ENCODE assay signal across 16 cellular contexts in the genomic region with DNA sequence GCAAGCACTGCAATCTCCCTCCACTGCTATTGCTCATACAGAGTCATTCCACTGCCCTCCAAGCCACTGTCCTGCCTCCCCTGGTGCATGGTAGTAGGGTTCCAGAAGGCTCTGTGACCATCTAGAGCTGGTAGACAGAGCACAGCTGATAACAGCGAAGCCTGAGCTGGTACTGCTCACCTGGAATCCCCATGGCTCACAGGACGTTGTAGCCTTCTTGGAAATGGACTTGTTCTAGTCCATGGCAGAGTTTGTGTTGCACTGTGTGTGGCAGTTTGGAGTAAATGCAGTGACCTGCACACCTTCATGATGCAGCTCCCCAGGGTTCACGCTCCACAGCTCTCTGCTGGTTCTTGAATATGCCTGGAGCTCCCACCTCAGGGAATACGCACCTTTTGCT.
DNase-seq lines count a peak whose midpoint lies in the region; ATAC-seq and TF ChIP-seq lines count a peak whose summit lies in the region.
"Had no signal": no experiment of that assay in that cellular context is flagged by ENCODE, and none has a peak within 500 bp of the region (broad histone marks: within the 10 kb centered on the region; RNA-seq: fewer than 3 reads in every experiment).

No MANE protein-coding gene starts in this region.

- intact Hi-C loops in ascending aorta (cut with DNase I) = loop anchor here (5.0 to 10.0 kb wide), 3 partner anchors 62 to 172 kb away; a partner anchor contains a TSS
- intact Hi-C loops in posterior vena cava (cut with DNase I) = no loop called here
- intact Hi-C loops in upper lobe of right lung (cut with DNase I) = no loop called here

- H3K27me3 ChIP-seq in ascending aorta (no peaks in the 10 kb centered on the region), hepatocyte (no peaks in the 10 kb centered on the region), upper lobe of right lung (no peaks in the 10 kb centered on the region)
- H3K27me3 ChIP-seq: BLaER1 had no signal

- no peak for DNase-seq in ascending aorta (ENCODE audit: low spot score in 2 of 2)
- no peak for DNase-seq in hepatocyte (ENCODE audit: low spot score)
- peak; percentile 59 for DNase-seq in posterior vena cava (ENCODE audit: low spot score)
- no peak for DNase-seq in upper lobe of right lung
- no peak for DNase-seq in retina
- DNase-seq in caudate nucleus (lab: John Stamatoyannopoulos, UW) = no peak
- DNase-seq in SHP77 (lab: John Stamatoyannopoulos, UW) = no peak
- DNase-seq: 8988T; CD4-positive, alpha-beta memory T cell; DMS 273 treated with DMSO at 0.1 percent for 48 hours; DMS53; DND-41; EL; H9 had no signal

- peaks cover 38 to 59% of the 10 kb centered on the region in 2 donors for H3K36me3 ChIP-seq in ascending aorta
- H3K36me3 ChIP-seq in hepatocyte (replicated peaks; ENCODE audit: insufficient read depth, low read depth) = no peaks in the 10 kb centered on the region
- no peaks in the 10 kb centered on the region for H3K36me3 ChIP-seq in upper lobe of right lung

- WGBS in hepatocyte (ENCODE audit: low lambda C conversion rate, missing lambda C conversion rate) = 90% methylated on average over 4 of the region's 4 CpGs

- peak; percentile 13 for ATAC-seq in upper lobe of right lung
- ATAC-seq: GM12878 had no signal

- no peaks in the 10 kb centered on the region for H3K9me2 ChIP-seq in hepatocyte (replicated peaks; ENCODE audit: insufficient read depth)

- H3K79me2 ChIP-seq in hepatocyte = no peaks in the 10 kb centered on the region

- H2AFZ ChIP-seq in hepatocyte = no peak overlapping the region

- H3K27ac ChIP-seq in ascending aorta (peak overlapping the region; percentile 50 to 52), hepatocyte (peak overlapping the region; percentile 17), upper lobe of right lung (no peak overlapping the region), caudate nucleus (ENCODE audit: low read depth, low read length) (no peak overlapping the region)
- H3K27ac ChIP-seq: BLaER1 had no signal

- no peaks in the 10 kb centered on the region for H3K9me3 ChIP-seq in ascending aorta
- no peaks in the 10 kb centered on the region for H3K9me3 ChIP-seq in hepatocyte (ENCODE audit: low read depth)
- no peaks in the 10 kb centered on the region for H3K9me3 ChIP-seq in upper lobe of right lung
- H3K9me3 ChIP-seq: BLaER1 had no signal

- H3K4me1 ChIP-seq in ascending aorta (peaks cover 0 to 7% of the 10 kb centered on the region in 2 donors), hepatocyte (ENCODE audit: insufficient read depth) (peaks cover 7% of the 10 kb centered on the region), upper lobe of right lung (peaks cover 4% of the 10 kb centered on the region)
- H3K4me1 ChIP-seq: BLaER1 had no signal

- H3K4me2 ChIP-seq in hepatocyte = no peak overlapping the region
- H3K4me2 ChIP-seq: BLaER1 had no signal

- TF ChIP-seq CTCF in ascending aorta (IDR thresholded peaks at IDR 0.05) (no peak), hepatocyte (IDR thresholded peaks at IDR 0.05; ENCODE audit: poor library complexity) (no peak), upper lobe of right lung (IDR thresholded peaks at IDR 0.05) (no peak)

- no peaks in the 10 kb centered on the region for H4K20me1 ChIP-seq in hepatocyte (ENCODE audit: insufficient read depth, poor library complexity, severe bottlenecking)
- H4K20me1 ChIP-seq: BLaER1 had no signal

- H3K4me3 ChIP-seq in ascending aorta (no peak overlapping the region), hepatocyte (no peak overlapping the region), upper lobe of right lung (no peak overlapping the region)
- H3K4me3 ChIP-seq: BLaER1, GM12878 had no signal

Comparison
In these comparisons a context has a peak if more than half of its experiments do, and no peak if none do; other contexts are left out.
1. H3K27ac ChIP-seq: peak in ascending aorta (2 of 2) and hepatocyte (single experiment); none in upper lobe of right lung (single experiment) and caudate nucleus (single experiment).